In genomic region chr3:194871143-194871863, GRCh38 we compare ENCODE assay signal across 8 cellular contexts.
DNase-seq lines count a peak whose midpoint lies in the region; ATAC-seq and TF ChIP-seq lines count a peak whose summit lies in the region.

No MANE protein-coding gene starts in this region.

- H3K4me2 ChIP-seq in skeletal muscle satellite cell (ENCODE audit: low read length) = peak overlapping the region; percentile 69

- no peak overlapping the region for H3K27ac Mint-ChIP-seq in activated CD4-positive, alpha-beta T cell treated with anti-CD3 and anti-CD28 coated beads, Interleukin-2, amount 10 ng/mL, durations not matched to agents 7 days and 5 days

- H3K9ac ChIP-seq in HUES48 (ENCODE audit: low read depth, low read length) (0 out of 2 replicates have a peak overlapping the region, but pooled peaks have one; percentile 41), skeletal muscle satellite cell (ENCODE audit: low read depth, low read length) (peak overlapping the region; percentile 65)

- no peak overlapping the region for H3K4me3 Mint-ChIP-seq in activated CD4-positive, alpha-beta T cell treated with anti-CD3 and anti-CD28 coated beads, Interleukin-2, amount 10 ng/mL, durations not matched to agents 7 days and 5 days

- H3K4me1 ChIP-seq in HUES48 (ENCODE audit: control insufficient read depth, insufficient read depth, low read length) = peaks cover 27% of the 10 kb centered on the region
- peaks cover 5 to 55% (median 36%) of the 10 kb centered on the region in 12 donors for H3K4me1 ChIP-seq in heart left ventricle
- peaks cover 33% of the 10 kb centered on the region for H3K4me1 ChIP-seq in skeletal muscle satellite cell (ENCODE audit: control insufficient read depth, insufficient read depth, low read length)

- no peaks in the 10 kb centered on the region for H3K36me3 Mint-ChIP-seq in activated CD4-positive, alpha-beta T cell treated with anti-CD3 and anti-CD28 coated beads, Interleukin-2, amount 10 ng/mL, durations not matched to agents 7 days and 5 days (ENCODE audit: low read depth)

- no peaks in the 10 kb centered on the region for H3K27me3 ChIP-seq in HUES48 (ENCODE audit: control insufficient read depth, insufficient read depth, low read length)
- H3K27me3 ChIP-seq in heart left ventricle = no peaks in the 10 kb centered on the region
- H3K27me3 ChIP-seq in skeletal muscle satellite cell (ENCODE audit: control insufficient read depth, insufficient read depth, low read length) = peaks cover 12% of the 10 kb centered on the region

- peak; percentile 57 to 76 (median 66) for ATAC-seq in heart left ventricle
- no peak for ATAC-seq in GM21423 (IDR thresholded peaks at IDR 0.05; ENCODE audit: unreplicated experiment)

- TF ChIP-seq CTCF in GM12865 (IDR thresholded peaks at IDR 0.05; ENCODE audit: insufficient read depth, low read depth, low read length, missing control alignments) (no peak), heart left ventricle (IDR thresholded peaks at IDR 0.05) (no peak)

- intact Hi-C loops in heart left ventricle (cut with DNase I) = loop anchor here in 4 of 10 donors (2.0 to 10.0 kb wide), 4 partner anchors 44 to 233 kb away; partner anchors contain the start of gene FAM43A (in 1 of the 4)

- CTCF ChIA-PET in activated CD4-positive, alpha-beta T cell treated with anti-CD3 and anti-CD28 coated beads, Interleukin-2, amount 10 ng/mL, durations not matched to agents 7 days and 5 days (lab: Charles Lee) = no interaction called here

- H3K36me3 ChIP-seq in HUES48 (ENCODE audit: control insufficient read depth, insufficient read depth, low read length) = no peaks in the 10 kb centered on the region
- H3K36me3 ChIP-seq in heart left ventricle = no peaks in the 10 kb centered on the region
- H3K36me3 ChIP-seq in skeletal muscle satellite cell (ENCODE audit: insufficient read depth, low read length) = no peaks in the 10 kb centered on the region

- H3K27me3 Mint-ChIP-seq in activated CD4-positive, alpha-beta T cell treated with anti-CD3 and anti-CD28 coated beads, Interleukin-2, amount 10 ng/mL, durations not matched to agents 7 days and 5 days = peaks cover 8% of the 10 kb centered on the region

- H3K4me3 ChIP-seq in GM12865 (ENCODE audit: low read depth, low read length) (no peak overlapping the region), HUES48 (ENCODE audit: low read depth, low read length) (no peak overlapping the region), heart left ventricle (no peak overlapping the region), skeletal muscle satellite cell (ENCODE audit: low read length) (no peak overlapping the region)

- no peaks in the 10 kb centered on the region for H3K9me3 Mint-ChIP-seq in activated CD4-positive, alpha-beta T cell treated with anti-CD3 and anti-CD28 coated beads, Interleukin-2, amount 10 ng/mL, durations not matched to agents 7 days and 5 days

- no peaks in the 10 kb centered on the region for H3K4me1 Mint-ChIP-seq in activated CD4-positive, alpha-beta T cell treated with anti-CD3 and anti-CD28 coated beads, Interleukin-2, amount 10 ng/mL, durations not matched to agents 7 days and 5 days

- WGBS in heart left ventricle, 4 donors = 25 to 42% (median 37%) methylated on average over 13 of the region's 13 CpGs

- DNase-seq in GM12865 (ENCODE audit: low read depth) (peak; percentile 26), SW480 (ENCODE audit: low spot score) (peak; percentile 62), heart left ventricle (peak; percentile 50 to 78 (median 73)), pons (ENCODE audit: low spot score) (no peak)
- no peak for DNase-seq in activated CD4-positive, alpha-beta T cell treated with anti-CD3 and anti-CD28 coated beads, Interleukin-2, amount 10 ng/mL, durations not matched to agents 7 days and 5 days

- H3K9me3 ChIP-seq in HUES48 (ENCODE audit: control insufficient read depth, insufficient read depth, low read length) (no peaks in the 10 kb centered on the region), heart left ventricle (peaks cover 0 to 8% (median 0%) of the 10 kb centered on the region in 12 donors), skeletal muscle satellite cell (replicated peaks; ENCODE audit: low read length) (no peaks in the 10 kb centered on the region)

- no peak for TF ChIP-seq POLR2A in heart left ventricle (IDR thresholded peaks at IDR 0.05)

- H3K27ac ChIP-seq in HUES48 (ENCODE audit: low read depth, low read length) (peak overlapping the region; percentile 33), heart left ventricle (peak overlapping the region in 11 of 12 donors; percentile 44 to 82 (median 70))

- POLR2A ChIA-PET in activated CD4-positive, alpha-beta T cell treated with anti-CD3 and anti-CD28 coated beads, Interleukin-2, amount 10 ng/mL, durations not matched to agents 7 days and 5 days (lab: Charles Lee) = no interaction called here

Comparison
In these comparisons a context has a peak if more than half of its experiments do, and no peak if none do; other contexts are left out.
1. DNase-seq: peak in GM12865 (single experiment), SW480 (single experiment) and heart left ventricle (5 of 5); none in pons (single experiment) and activated CD4-positive, alpha-beta T cell treated with anti-CD3 and anti-CD28 coated beads, Interleukin-2, amount 10 ng/mL, durations not matched to agents 7 days and 5 days (single experiment).